ENCODE assay signal across 1 cellular context in the genomic region with DNA sequence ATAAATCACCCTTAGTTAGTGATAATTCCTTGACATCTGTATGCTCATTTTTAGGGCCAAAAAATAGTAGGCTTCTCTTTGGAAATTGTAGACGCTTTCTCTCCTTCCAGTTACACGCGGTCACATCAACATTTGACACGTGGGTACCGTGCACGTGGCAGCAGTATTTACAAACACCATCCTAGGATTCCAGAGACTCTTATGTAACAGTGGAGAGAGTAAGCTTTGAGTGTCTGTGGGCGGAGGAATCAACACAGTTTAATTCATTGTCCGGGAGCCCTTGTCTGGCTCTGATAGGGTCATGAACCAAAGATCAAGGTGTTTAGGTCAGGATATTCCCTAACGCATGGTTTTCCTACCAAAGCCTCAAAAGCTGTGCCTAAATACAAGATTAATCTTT.
TF ChIP-seq lines count a peak whose summit lies in the region.

No MANE protein-coding gene starts in this region.

TF ChIP-seq in liver, 16 proteins besides CTCF, POLR2A, EP300 and RAD21 (continued from another document):
- TF ChIP-seq REST (IDR thresholded peaks at IDR 0.05) (peak; percentile 24), ZBTB33 (IDR thresholded peaks at IDR 0.05) (peak; percentile 54), YY1 (IDR thresholded peaks at IDR 0.05) (peak; percentile 60), RXRA (IDR thresholded peaks at IDR 0.05) (peak; percentile 89 to 91), GABPA (IDR thresholded peaks at IDR 0.05 in 1 of 2, conservative IDR thresholded peaks at IDR 0.05 in 1 of 2) (peak in 1 of 2 donors; percentile 6), TAF1 (conservative IDR thresholded peaks at IDR 0.05) (no peak), HNF4G (IDR thresholded peaks at IDR 0.05) (peak; percentile 46), EGR1 (IDR thresholded peaks at IDR 0.05; ENCODE audit: low read depth in 2 of 2) (peak; percentile 61 to 62), SP1 (IDR thresholded peaks at IDR 0.05) (peak; percentile 50), JUND (IDR thresholded peaks at IDR 0.05) (peak; percentile 67 to 75)
- TF ChIP-seq, protein P1, sequence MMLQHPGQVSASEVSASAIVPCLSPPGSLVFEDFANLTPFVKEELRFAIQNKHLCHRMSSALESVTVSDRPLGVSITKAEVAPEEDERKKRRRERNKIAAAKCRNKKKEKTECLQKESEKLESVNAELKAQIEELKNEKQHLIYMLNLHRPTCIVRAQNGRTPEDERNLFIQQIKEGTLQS (IDR thresholded peaks at IDR 0.05) = no peak
TF ChIP-seq in liver: peak in this region for 14.
